ENCODE assay signal across 8 cellular contexts in genomic region chr10:4825868-4826787, GRCh38. TPM values are rescaled to one million over a fixed set of nuclear protein-coding genes. Genes with fewer than 3 reads are reported as not detected.
A peak's percentile ranks its signal among the peaks of the same experiment; 100 is the strongest.
DNase-seq lines count a peak whose midpoint lies in the region; FAIRE-seq and TF ChIP-seq lines count a peak whose summit lies in the region.

AKR1E2 (plus strand) TSS chr10:4826207; CDS start chr10:4826325, 118 bp downstream.

- TF ChIP-seq EP300 in tibial nerve (IDR thresholded peaks at IDR 0.05): peak in 1 of 2 donors; percentile 65

- in situ Hi-C loops in astrocyte of the cerebellum (cut with HindIII; ENCODE audit: low sequenced_read_pairs): no loop called here

- H3K4me1 ChIP-seq in right atrium auricular region (peaks cover 0 to 18% of the 10 kb centered on the region in 2 donors), tibial nerve (peaks cover 0 to 43% (median 3%) of the 10 kb centered on the region in 4 donors)

- FAIRE-seq in HTR-8/SVneo (lab: Jason Lieb, UNC) (no peak), RCC 7860 (lab: Jason Lieb, UNC) (no peak)

- intact Hi-C loops in posterior vena cava (cut with DNase I): no loop called here

- peak in 1 of 2 donors; percentile 39 for TF ChIP-seq POLR2A in tibial nerve (IDR thresholded peaks at IDR 0.05)

- H3K27ac ChIP-seq in right atrium auricular region: peak within 1 kb of the TSS; percentile 94 to 98
- H3K27ac ChIP-seq in tibial nerve: peak within 1 kb of the TSS; percentile 89 to 98 (median 90)

- DNase-seq in GM04503 (ENCODE audit: low read depth) (peak; percentile 81), HTR-8/SVneo (ENCODE audit: insufficient read length, low spot score) (peak; percentile 15), T1000 (lab: John Stamatoyannopoulos, UW) (peak; percentile 91), astrocyte of the cerebellum (ENCODE audit: low read depth) (peak; percentile 57), right atrium auricular region (ENCODE audit: low spot score) (peak; percentile 93), posterior vena cava (ENCODE audit: low spot score) (peak; percentile 97), tibial nerve (ENCODE audit: low spot score in 2 of 2) (peak; percentile 77 to 82), RCC 7860 (ENCODE audit: low spot score) (no peak)

- H3K4me3 ChIP-seq in astrocyte of the cerebellum (ENCODE audit: low read depth, low read length) (peak within 1 kb of the TSS; percentile 44), right atrium auricular region (peak within 1 kb of the TSS; percentile 54 to 68), tibial nerve (peak within 1 kb of the TSS; percentile 62 to 81 (median 66))

- WGBS in tibial nerve, 2 donors: 15 to 32% methylated on average over 22 to 45 of the region's 87 CpGs

- H3K9me3 ChIP-seq in right atrium auricular region (no peaks in the 10 kb centered on the region), tibial nerve (no peaks in the 10 kb centered on the region)

- no peaks in the 10 kb centered on the region for H3K36me3 ChIP-seq in right atrium auricular region
- peaks cover 0 to 2% (median 0%) of the 10 kb centered on the region in 3 donors for H3K36me3 ChIP-seq in tibial nerve

- no peak for TF ChIP-seq CTCF in astrocyte of the cerebellum (IDR thresholded peaks at IDR 0.05; ENCODE audit: low read depth, low read length, missing control alignments)
- TF ChIP-seq CTCF in right atrium auricular region (IDR thresholded peaks at IDR 0.05): no peak
- no peak for TF ChIP-seq CTCF in tibial nerve (IDR thresholded peaks at IDR 0.05)

- H3K27me3 ChIP-seq in right atrium auricular region (no peaks in the 10 kb centered on the region), tibial nerve (no peaks in the 10 kb centered on the region)

RNA-seq across cellular contexts. Expression of gene AKR1E2, which starts in this region (rescaled TPM):
- 1 to 10 TPM; 3.2 to 9.7 TPM for total RNA-seq in right atrium auricular region
- 10 to 100 TPM; 11.4 to 12.0 TPM for total RNA-seq in posterior vena cava
- 10 to 100 TPM; 12.7 to 24.3 (median 21.3) TPM for total RNA-seq in tibial nerve
